In genomic region chr5:172868436-172868923, GRCh38 we compare ENCODE assay signal across 1 cellular context.
A peak's percentile ranks its signal among the peaks of the same experiment; 100 is the strongest.
TF ChIP-seq lines count a peak whose summit lies in the region.

No MANE protein-coding gene starts in this region.

TF ChIP-seq in HepG2, 621 proteins besides CTCF, POLR2A, EP300 and RAD21 (continued from another document and continues in another):
- TF ChIP-seq ZMAT5 (CRISPR knock-in tag; IDR thresholded peaks at IDR 0.05; ENCODE audit: borderline replicate concordance, low read depth) (no peak), PAXIP1 (CRISPR knock-in tag; conservative IDR thresholded peaks at IDR 0.05) (peak; percentile 69), CREB3 (CRISPR knock-in tag; IDR thresholded peaks at IDR 0.05) (no peak), ZBTB25 (CRISPR knock-in tag; IDR thresholded peaks at IDR 0.05) (no peak), IRF2 (CRISPR knock-in tag; IDR thresholded peaks at IDR 0.05) (0 out of 2 replicates have a peak, but pooled peaks have one; percentile 29), DNMT1 (CRISPR knock-in tag; IDR thresholded peaks at IDR 0.05) (no peak), EHMT2 (IDR thresholded peaks at IDR 0.05; ENCODE audit: borderline replicate concordance, low read depth, low read length) (no peak), SRF (IDR thresholded peaks at IDR 0.05; ENCODE audit: low read depth, low read length) (no peak), ASH2L (IDR thresholded peaks at IDR 0.05; ENCODE audit: insufficient read length, low read depth, low read length) (no peak), U2AF1 (optimal IDR thresholded peaks at IDR 0.05; ENCODE audit: low read depth, low read length) (no peak), SCMH1 (CRISPR knock-in tag; IDR thresholded peaks at IDR 0.05; ENCODE audit: borderline replicate concordance) (no peak), SKIL (CRISPR knock-in tag; IDR thresholded peaks at IDR 0.05; ENCODE audit: borderline replicate concordance) (no peak; the same call in none of the 2 replicates), IRF1 (CRISPR knock-in tag; IDR thresholded peaks at IDR 0.05; ENCODE audit: low read depth) (no peak), GATAD2A (CRISPR knock-in tag; IDR thresholded peaks at IDR 0.05) (peak; percentile 69), CBFB (CRISPR knock-in tag; IDR thresholded peaks at IDR 0.05) (no peak), ZNF17 (CRISPR knock-in tag; IDR thresholded peaks at IDR 0.05) (no peak), PBX3 (CRISPR knock-in tag; IDR thresholded peaks at IDR 0.05; ENCODE audit: borderline replicate concordance) (no peak), ZNF747 (CRISPR knock-in tag; IDR thresholded peaks at IDR 0.05; ENCODE audit: borderline replicate concordance) (no peak), PLSCR1 (CRISPR knock-in tag; IDR thresholded peaks at IDR 0.05; ENCODE audit: borderline replicate concordance) (no peak), HCFC1 (IDR thresholded peaks at IDR 0.05; ENCODE audit: low read depth, low read length) (no peak), ZNF207 (IDR thresholded peaks at IDR 0.05; ENCODE audit: borderline replicate concordance) (no peak), ZBTB33 (CRISPR knock-in tag; IDR thresholded peaks at IDR 0.05) (no peak), ESRRA (CRISPR knock-in tag; IDR thresholded peaks at IDR 0.05; ENCODE audit: low read depth) (no peak), TOE1 (CRISPR knock-in tag; IDR thresholded peaks at IDR 0.05) (no peak), ZNF484 (CRISPR knock-in tag; IDR thresholded peaks at IDR 0.05; ENCODE audit: borderline replicate concordance, low read depth) (no peak), ZFAT (CRISPR knock-in tag; conservative IDR thresholded peaks at IDR 0.05) (no peak), ZNF687 (CRISPR knock-in tag; IDR thresholded peaks at IDR 0.05) (no peak), ZBTB46 (CRISPR knock-in tag; IDR thresholded peaks at IDR 0.05; ENCODE audit: borderline replicate concordance) (no peak), HNF1A (IDR thresholded peaks at IDR 0.05; ENCODE audit: low read depth) (no peak), HNF1A (CRISPR knock-in tag; IDR thresholded peaks at IDR 0.05; ENCODE audit: borderline replicate concordance) (no peak), SNAPC2 (CRISPR knock-in tag; IDR thresholded peaks at IDR 0.05) (0 out of 2 replicates have a peak, but pooled peaks have one; percentile 19)
